In the genomic region with DNA sequence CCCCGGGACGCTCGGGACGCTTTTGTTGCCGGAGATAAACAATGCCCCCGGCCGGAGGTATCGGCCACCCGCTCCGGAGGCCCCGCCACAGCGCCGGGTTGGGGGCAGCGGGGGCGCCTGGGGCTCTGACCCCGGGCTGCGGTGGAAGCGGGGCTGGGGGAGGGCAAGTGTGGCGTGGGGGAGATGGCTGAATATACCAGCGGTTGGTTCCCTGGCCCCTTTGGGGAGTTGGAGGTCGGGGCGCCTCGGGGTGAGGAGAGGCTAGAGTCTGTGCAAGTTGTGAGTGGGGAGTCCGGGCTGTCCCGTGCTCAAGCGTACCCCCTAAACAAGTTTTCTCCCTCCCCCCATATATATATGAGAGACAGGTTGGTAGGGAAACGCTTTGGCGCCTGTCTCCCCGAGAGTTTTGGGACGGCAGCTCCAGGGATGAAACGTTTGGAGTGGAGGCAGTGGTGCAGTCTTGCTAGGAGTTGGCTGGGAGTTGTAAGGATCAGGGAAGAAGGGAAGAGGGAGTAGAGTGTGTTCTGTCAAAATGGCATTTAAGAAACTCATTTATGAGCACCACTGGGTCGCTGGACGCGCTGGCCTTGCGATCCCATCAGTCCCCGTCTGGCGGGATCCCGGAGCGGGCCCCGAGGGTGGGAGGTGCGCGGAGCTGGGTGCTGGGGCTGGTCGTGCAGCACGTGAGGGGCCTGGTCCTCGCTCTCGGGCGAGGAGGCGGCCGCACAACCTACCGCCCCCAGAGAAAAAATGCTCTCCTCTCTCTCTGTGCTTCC, we compare ENCODE assay signal across 8 cellular contexts. TPM values are rescaled to one million over a fixed set of nuclear protein-coding genes. Genes with fewer than 3 reads are reported as not detected.
DNase-seq lines count a peak whose midpoint lies in the region; FAIRE-seq and TF ChIP-seq lines count a peak whose summit lies in the region.

No MANE protein-coding gene starts in this region.

- no peak for TF ChIP-seq CTCF in ascending aorta (IDR thresholded peaks at IDR 0.05)

- H3K36me3 ChIP-seq in ES-I3 (ENCODE audit: insufficient read depth, low read length) (no peaks in the 10 kb centered on the region), ascending aorta (no peaks in the 10 kb centered on the region), small intestine (ENCODE audit: control insufficient read depth in 2 of 2, insufficient read depth in 2 of 2, low read length in 2 of 2) (no peaks in the 10 kb centered on the region)

- H3K27me3 ChIP-seq in ascending aorta, result no peaks in the 10 kb centered on the region
- peaks cover 0 to 4% of the 10 kb centered on the region in 2 donors for H3K27me3 ChIP-seq in small intestine (ENCODE audit: control insufficient read depth in 2 of 2, insufficient read depth in 2 of 2, low read length in 2 of 2)

- no peak for FAIRE-seq in small intestine (lab: Jason Lieb, UNC)

- intact Hi-C loops in ascending aorta (cut with DNase I), result loop anchor here (5.0 kb wide), 1 partner anchor 161 kb away; a partner anchor contains a TSS

- H3K4me1 ChIP-seq in ES-I3 (ENCODE audit: insufficient read depth, low read length) (peaks cover 19% of the 10 kb centered on the region), ascending aorta (peaks cover 5 to 11% of the 10 kb centered on the region in 2 donors), small intestine (ENCODE audit: control insufficient read depth in 2 of 2, insufficient read depth in 1 of 2, low read depth in 1 of 2, low read length in 1 of 2) (no peaks in the 10 kb centered on the region)

- peak overlapping the region; percentile 59 to 66 for H3K4me3 ChIP-seq in ascending aorta
- peak overlapping the region; percentile 97 for H3K4me3 ChIP-seq in iPS-18c (ENCODE audit: insufficient read depth, low read depth, low read length)
- H3K4me3 ChIP-seq in small intestine (ENCODE audit: low read depth in 1 of 2, low read length in 2 of 2), result peak overlapping the region; percentile 57 to 62

- H3K9me3 ChIP-seq in ES-I3 (ENCODE audit: control insufficient read depth, insufficient read depth, low read length) (no peaks in the 10 kb centered on the region), ascending aorta (no peaks in the 10 kb centered on the region), iPS-18c (ENCODE audit: control insufficient read depth, insufficient read depth, low read length) (no peaks in the 10 kb centered on the region), small intestine (ENCODE audit: control insufficient read depth, low read depth) (no peaks in the 10 kb centered on the region)

- WGBS in small intestine, 3 donors, result 1 to 2% (median 2%) methylated on average over 43 to 50 of the region's 50 CpGs

- peak overlapping the region; percentile 98 for H3K9ac ChIP-seq in ES-I3 (ENCODE audit: low read depth, low read length)

- peak; percentile 50 for DNase-seq in M059J (ENCODE audit: low read depth)
- peak in 1 of 2 donors; percentile 63 for DNase-seq in ascending aorta (ENCODE audit: low spot score in 2 of 2)
- no peak for DNase-seq in small intestine
- no peak for DNase-seq in NCI-H1930 (lab: John Stamatoyannopoulos, UW)
- DNase-seq in NCI-H226, result no peak
- DNase-seq in NCI-H2081 treated with DMSO at 0.1 percent for 48 hours (lab: John Stamatoyannopoulos, UW), result no peak

- no peak overlapping the region for H3K27ac ChIP-seq in ascending aorta
- H3K27ac ChIP-seq in small intestine (ENCODE audit: low read depth in 1 of 2, low read length in 1 of 2), result no peak overlapping the region

RNA-seq across cellular contexts. Expression of a gene that starts 1.0 kb away (rescaled TPM):
- total RNA-seq in M059J (2014; rRNA removed; shearing (Covaris generic)), result 2.8 and 4.0 TPM in 2 replicates
- total RNA-seq in ascending aorta, result 3.9 TPM
- polyA plus RNA-seq in small intestine, result under 1 TPM in 2 of 3 donors, not detected in 1; under 0.01 to 0.31 TPM

RNA-seq across cellular contexts. Expression of a gene that starts 33.8 kb away (rescaled TPM):
- 4.8 and 8.9 TPM in 2 replicates for total RNA-seq in M059J (2014; rRNA removed; shearing (Covaris generic))
- 9.5 TPM for total RNA-seq in ascending aorta
- polyA plus RNA-seq in small intestine, result 10 to 100 TPM in 2 of 3 donors, 1 to 10 TPM in 1; 6.6 to 23.3 (median 12.7) TPM
